8 cellular contexts compared by ENCODE assay signal in the genomic region with DNA sequence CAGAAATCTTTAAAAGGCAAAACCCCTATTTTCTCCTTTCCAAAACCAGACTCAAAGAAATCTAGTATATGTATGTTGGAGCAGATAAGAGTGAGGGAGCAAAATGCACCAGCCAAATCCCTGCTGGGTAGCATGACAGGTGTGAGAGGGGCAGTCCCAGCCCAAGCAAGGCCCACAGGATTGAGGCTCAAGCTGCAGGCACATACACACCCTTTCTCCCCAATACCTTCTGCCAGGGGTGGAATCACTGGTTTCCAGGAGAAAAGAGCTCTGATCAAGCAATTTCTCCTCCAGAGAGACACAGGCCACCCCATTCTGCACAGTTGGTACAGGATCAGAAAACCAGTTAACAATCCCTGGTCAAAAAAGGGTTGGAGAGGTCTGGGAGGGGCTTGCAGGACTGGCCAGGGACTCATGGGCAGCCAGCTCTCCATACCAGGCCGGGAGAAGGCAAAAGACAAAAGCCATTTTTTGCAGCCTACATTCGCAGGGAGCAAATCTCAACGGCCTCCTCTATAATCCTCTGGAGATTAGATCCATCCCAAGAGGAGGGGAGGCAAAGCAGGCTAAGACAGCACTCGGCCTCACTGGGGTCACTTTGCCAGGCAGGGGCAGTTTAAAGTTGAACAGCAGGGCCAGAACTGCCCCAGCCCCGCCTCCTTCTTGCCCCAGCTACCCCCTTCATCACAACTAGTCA. TPM values are rescaled to one million over a fixed set of nuclear protein-coding genes. Genes with fewer than 3 reads are reported as not detected.
DNase-seq lines count a peak whose midpoint lies in the region; ATAC-seq and TF ChIP-seq lines count a peak whose summit lies in the region.

No MANE protein-coding gene starts in this region.

- DNase-seq in A673 (ENCODE audit: low spot score) (no peak), HFF-Myc (ENCODE audit: extremely low read depth, low read depth) (no peak), breast epithelium (ENCODE audit: low spot score in 2 of 2) (no peak), SIG-M5 (lab: John Stamatoyannopoulos, UW) (no peak), medulla oblongata (ENCODE audit: extremely low spot score) (no peak), activated gamma-delta T cell treated with Interleukin-2 at 50 U/mL for 16 hours (no peak)

- H3K27ac ChIP-seq in A673 (ENCODE audit: low read depth, low read length, poor library complexity, severe bottlenecking) (peak overlapping the region; percentile 100), breast epithelium (peak overlapping the region; percentile 88 to 97), mucosa of rectum (ENCODE audit: low read depth in 2 of 2, low read length in 2 of 2) (peak overlapping the region; percentile 31 to 94)

- peak overlapping the region; percentile 98 for H3K4me3 ChIP-seq in A673 (ENCODE audit: low read depth, low read length, poor library complexity, severe bottlenecking)
- peak overlapping the region; percentile 92 for H3K4me3 ChIP-seq in HFF-Myc (replicated peaks; ENCODE audit: low read depth, low read length)
- peak overlapping the region; percentile 92 to 96 (median 94) for H3K4me3 ChIP-seq in breast epithelium
- peak overlapping the region; percentile 91 to 93 for H3K4me3 ChIP-seq in mucosa of rectum (ENCODE audit: low read length in 2 of 2)

- no peak for TF ChIP-seq POLR2A in breast epithelium (IDR thresholded peaks at IDR 0.05)

- no peak for ATAC-seq in HG03520 (IDR thresholded peaks at IDR 0.05; ENCODE audit: unreplicated experiment)

- H3K36me3 ChIP-seq in A673 (ENCODE audit: insufficient read depth, low read length, poor library complexity, severe bottlenecking) (peaks cover 21% of the 10 kb centered on the region), breast epithelium (no peaks in the 10 kb centered on the region), mucosa of rectum (ENCODE audit: control insufficient read depth in 2 of 2, insufficient read depth in 2 of 2, low read length in 2 of 2) (peaks cover 13 to 17% of the 10 kb centered on the region in 2 donors)

- CTCF ChIA-PET in A673 (lab: Charles Lee), result interaction anchor here (0.6 kb wide), 1 partner anchor 458 kb away, joined by 3 read pairs; no protein-coding TSS in a partner anchor

- POLR2A ChIA-PET in A673 (lab: Charles Lee; ENCODE audit: low non-redundant PET), result interaction anchor here (1.1 kb wide), 1 partner anchor 72 kb away, joined by 3 read pairs; a partner anchor contains a TSS

- intact Hi-C loops in A673 (cut with micrococcal nuclease; ENCODE audit: unreplicated experiment) (no loop called here), breast epithelium (cut with DNase I; ENCODE audit: low total_unique reads) (no loop called here)

- peaks cover 18% of the 10 kb centered on the region for H3K4me1 ChIP-seq in A673 (ENCODE audit: insufficient read depth, low read length, poor library complexity, severe bottlenecking)
- H3K4me1 ChIP-seq in breast epithelium, result peaks cover 10 to 32% of the 10 kb centered on the region in 2 donors
- peaks cover 47 to 48% of the 10 kb centered on the region in 2 donors for H3K4me1 ChIP-seq in mucosa of rectum (ENCODE audit: control insufficient read depth in 2 of 2, insufficient read depth in 2 of 2, low read length in 2 of 2)

- peak overlapping the region; percentile 91 to 92 for H3K9ac ChIP-seq in mucosa of rectum (ENCODE audit: low read depth in 1 of 2, low read length in 2 of 2)

- H3K27me3 ChIP-seq in A673 (replicated peaks; ENCODE audit: insufficient read depth, low read depth, low read length, poor library complexity) (no peaks in the 10 kb centered on the region), breast epithelium (no peaks in the 10 kb centered on the region), mucosa of rectum (ENCODE audit: control insufficient read depth in 2 of 2, insufficient read depth in 2 of 2, low read length in 2 of 2) (no peaks in the 10 kb centered on the region)

- no peaks in the 10 kb centered on the region for H3K9me3 ChIP-seq in A673 (ENCODE audit: low read depth, low read length, poor library complexity, severe bottlenecking)
- no peaks in the 10 kb centered on the region for H3K9me3 ChIP-seq in breast epithelium
- H3K9me3 ChIP-seq in mucosa of rectum (ENCODE audit: control insufficient read depth in 2 of 2, low read length in 2 of 2), result no peaks in the 10 kb centered on the region

- no peak for TF ChIP-seq CTCF in A673 (conservative IDR thresholded peaks at IDR 0.05; ENCODE audit: low read depth, low read length)
- no peak for TF ChIP-seq CTCF in HFF-Myc (IDR thresholded peaks at IDR 0.05; ENCODE audit: low read depth, low read length, missing control alignments)
- TF ChIP-seq CTCF in breast epithelium (IDR thresholded peaks at IDR 0.05), result no peak

- no TSS peak for BruUV-seq in A673 (replicated peaks; lab: Mats Ljungman, UMichigan)

RNA-seq across cellular contexts. Expression of a gene that starts 2.1 kb away (rescaled TPM):
- total RNA-seq in A673 (2021) (121 and 138 TPM in 2 replicates), breast epithelium (10 to 100 TPM; 35.4 to 51.4 (median 45.9) TPM)

RNA-seq across cellular contexts. Expression of a gene that starts 11.3 kb away (rescaled TPM):
- total RNA-seq in A673 (2021) (1.3 and 1.6 TPM in 2 replicates), breast epithelium (1 to 10 TPM in 1 of 3 donors, under 1 TPM in 1, not detected in 1; 0.59 to 1.3 TPM)

RNA-seq across cellular contexts. Expression of a gene that starts 36.1 kb away (rescaled TPM):
- total RNA-seq in A673 (2021), result 0.22 and 0.39 TPM in 2 replicates
- total RNA-seq in breast epithelium, result 1 to 10 TPM in 2 of 3 donors, under 1 TPM in 1; 0.29 to 1.6 (median 1.4) TPM

RNA-seq across cellular contexts. Expression of a gene that starts 39.9 kb away (rescaled TPM):
- 50.7 and 59.6 TPM in 2 replicates for total RNA-seq in A673 (2021)
- 10 to 100 TPM; 50.5 to 84.3 (median 54.0) TPM for total RNA-seq in breast epithelium

RNA-seq across cellular contexts. Expression of a gene that starts 52.1 kb away (rescaled TPM):
- total RNA-seq in A673 (2021) (47.2 and 55.7 TPM in 2 replicates), breast epithelium (10 to 100 TPM; 37.6 to 73.0 (median 58.3) TPM)
